Comparison of ENCODE assay signal across 10 cellular contexts in genomic region chr10:73888514-73888913, GRCh38. TPM values are rescaled to one million over a fixed set of nuclear protein-coding genes. Genes with fewer than 3 reads are reported as not detected.
DNase-seq lines count a peak whose midpoint lies in the region; TF ChIP-seq lines count a peak whose summit lies in the region.
"Had no signal": no experiment of that assay in that cellular context is flagged by ENCODE, and none has a peak within 500 bp of the region (broad histone marks: within the 10 kb centered on the region; RNA-seq: fewer than 3 reads in every experiment).

No MANE protein-coding gene starts in this region.

- H3K36me3 ChIP-seq in brain microvascular endothelial cell (replicated peaks) (no peaks in the 10 kb centered on the region), mesenchymal stem cell (ENCODE audit: control insufficient read depth in 1 of 2, insufficient read depth in 2 of 2, low read depth in 1 of 2, low read length in 2 of 2) (no peaks in the 10 kb centered on the region), transverse colon (no peaks in the 10 kb centered on the region)

- H3K4ac ChIP-seq in mesenchymal stem cell (ENCODE audit: low read depth in 1 of 2, low read length in 2 of 2): peak overlapping the region; percentile 96 to 99

- peak overlapping the region; percentile 94 to 99 for H2BK12ac ChIP-seq in mesenchymal stem cell (ENCODE audit: low read length in 2 of 2)

- in situ Hi-C loops in brain microvascular endothelial cell (cut with HindIII; ENCODE audit: low pct_ligation_motif_present, low sequenced_read_pairs): no loop called here
- in situ Hi-C loops in transverse colon (cut with MboI; ENCODE audit: low pct_ligation_motif_present in 1 of 4, low pct_unique_long_range_greater_than_20kb in 1 of 4, low sequenced_read_pairs in 3 of 4): loop anchor here (5.0 to 25.0 kb wide), 5 partner anchors 49 to 199 kb away; no protein-coding TSS in a partner anchor

- peak overlapping the region; percentile 6 to 90 for H3K18ac ChIP-seq in mesenchymal stem cell (ENCODE audit: low read depth in 1 of 2, low read length in 2 of 2)

- H3K4me1 ChIP-seq in mesenchymal stem cell (ENCODE audit: control insufficient read depth, insufficient read depth, low read depth, low read length) (peaks cover 27% of the 10 kb centered on the region), transverse colon (peaks cover 15 to 31% (median 29%) of the 10 kb centered on the region in 4 donors)

- H3K79me1 ChIP-seq in mesenchymal stem cell (replicated peaks; ENCODE audit: low read length, poor library complexity, severe bottlenecking): peaks cover 2% of the 10 kb centered on the region

- H3K4me3 Mint-ChIP-seq in immature natural killer cell: peak overlapping the region in 1 of 5 donors; percentile 15
- H3K4me3 Mint-ChIP-seq: activated naive CD8-positive, alpha-beta T cell treated with anti-CD3 and anti-CD28 coated beads, Interleukin-2, amount 50 U/mL, for 24 hours had no signal

- no peak for TF ChIP-seq POLR2A in transverse colon (IDR thresholded peaks at IDR 0.05)

- H3K9me3 Mint-ChIP-seq in immature natural killer cell: no peaks in the 10 kb centered on the region
- H3K9me3 Mint-ChIP-seq: activated naive CD8-positive, alpha-beta T cell treated with anti-CD3 and anti-CD28 coated beads, Interleukin-2, amount 50 U/mL, for 24 hours had no signal

- H3K27ac Mint-ChIP-seq in immature natural killer cell: no peak overlapping the region
- H3K27ac Mint-ChIP-seq: activated naive CD8-positive, alpha-beta T cell treated with anti-CD3 and anti-CD28 coated beads, Interleukin-2, amount 50 U/mL, for 24 hours had no signal

- H2BK5ac ChIP-seq in mesenchymal stem cell (ENCODE audit: low read depth, low read length, poor library complexity, severe bottlenecking): peak overlapping the region; percentile 49

- H2AK5ac ChIP-seq in mesenchymal stem cell (ENCODE audit: low read length, severe bottlenecking): peak overlapping the region; percentile 99

- peak overlapping the region in 1 of 2 experiments; percentile 74 for H3K23ac ChIP-seq in mesenchymal stem cell (ENCODE audit: low read length in 2 of 2)

- no peak overlapping the region for H3K4me3 ChIP-seq in brain microvascular endothelial cell (ENCODE audit: low read depth, low read length)
- no peak overlapping the region for H3K4me3 ChIP-seq in mesenchymal stem cell (ENCODE audit: insufficient read depth in 1 of 2, low read depth in 1 of 2, low read length in 2 of 2)
- H3K4me3 ChIP-seq in transverse colon: no peak overlapping the region

- H2BK120ac ChIP-seq in mesenchymal stem cell (ENCODE audit: low read depth, low read length): peak overlapping the region; percentile 37

- intact Hi-C loops in transverse colon (cut with DNase I; ENCODE audit: low total_unique reads): loop anchor here (5.0 kb wide), 1 partner anchor 194 kb away; no protein-coding TSS in a partner anchor

- peak overlapping the region; percentile 65 for H2BK15ac ChIP-seq in mesenchymal stem cell (ENCODE audit: low read depth, poor library complexity, severe bottlenecking)

- no peaks in the 10 kb centered on the region for H3K27me3 ChIP-seq in brain microvascular endothelial cell (replicated peaks)
- H3K27me3 ChIP-seq in mesenchymal stem cell (ENCODE audit: control insufficient read depth in 1 of 2, insufficient read depth in 1 of 2, low read length in 2 of 2): no peaks in the 10 kb centered on the region
- H3K27me3 ChIP-seq in transverse colon: no peaks in the 10 kb centered on the region

- H4K8ac ChIP-seq in mesenchymal stem cell (ENCODE audit: low read length): peak overlapping the region; percentile 82

- WGBS in mesenchymal stem cell: 81% methylated on average over 5 of the region's 5 CpGs
- WGBS in transverse colon (ENCODE audit: low coverage in 1 of 2), 2 donors: 62% methylated on average over 5 of the region's 5 CpGs; no CpG with 5 or more reads in 1 of the 2 donors

- TF ChIP-seq CTCF in brain microvascular endothelial cell (IDR thresholded peaks at IDR 0.05; ENCODE audit: low read depth, low read length, missing control alignments) (no peak), transverse colon (IDR thresholded peaks at IDR 0.05) (no peak)

- no peak overlapping the region for H3K4me2 ChIP-seq in mesenchymal stem cell (ENCODE audit: low read length, poor library complexity, severe bottlenecking)

- H3K36me3 Mint-ChIP-seq in immature natural killer cell: no peaks in the 10 kb centered on the region

- TF ChIP-seq EP300 in transverse colon (IDR thresholded peaks at IDR 0.05; ENCODE audit: low read depth): no peak

- peaks cover 0 to 11% (median 1%) of the 10 kb centered on the region in 3 donors for H3K27me3 Mint-ChIP-seq in immature natural killer cell (ENCODE audit: low read depth in 3 of 3)
- H3K27me3 Mint-ChIP-seq: activated naive CD8-positive, alpha-beta T cell treated with anti-CD3 and anti-CD28 coated beads, Interleukin-2, amount 50 U/mL, for 24 hours had no signal

- peak overlapping the region; percentile 86 for H3K9ac ChIP-seq in mesenchymal stem cell (ENCODE audit: low read length)

- H3K9me3 ChIP-seq in mesenchymal stem cell (ENCODE audit: control insufficient read depth, low read length): no peaks in the 10 kb centered on the region
- H3K9me3 ChIP-seq in transverse colon: no peaks in the 10 kb centered on the region

- DNase-seq in NCI-H2196 (lab: John Stamatoyannopoulos, UW; ENCODE audit: unreplicated experiment) (peak; percentile 22), NCI-H2196 treated with DMSO at 0.1 percent for 48 hours (lab: John Stamatoyannopoulos, UW; ENCODE audit: unreplicated experiment) (no peak), brain microvascular endothelial cell (no peak), mesenchymal stem cell (peak; percentile 33), transverse colon (no peak), NCI-H748 treated with DMSO at 0.1 percent for 48 hours (lab: John Stamatoyannopoulos, UW) (no peak), immature natural killer cell (no peak)
- DNase-seq in central memory CD4-positive, alpha-beta T cell: no peak
- DNase-seq: NCI-H524 had no signal

- H2AFZ ChIP-seq in mesenchymal stem cell (ENCODE audit: low read depth, low read length): peak overlapping the region; percentile 18

- peak overlapping the region in 1 of 2 experiments; percentile 87 for H3K14ac ChIP-seq in mesenchymal stem cell (ENCODE audit: low read length in 2 of 2)

- peaks cover 6 to 7% of the 10 kb centered on the region in 2 donors for H3K4me1 Mint-ChIP-seq in immature natural killer cell

- H3K27ac ChIP-seq in brain microvascular endothelial cell (peak overlapping the region; percentile 65), mesenchymal stem cell (ENCODE audit: low read length, poor library complexity, severe bottlenecking) (peak overlapping the region; percentile 100), transverse colon (peak overlapping the region; percentile 78 to 85 (median 82))

- H4K91ac ChIP-seq in mesenchymal stem cell (ENCODE audit: low read length): peak overlapping the region; percentile 74

RNA-seq across cellular contexts. Expression of gene CAMK2G, which starts 14.2 kb away (rescaled TPM):
- 17.2 TPM for polyA plus RNA-seq in mesenchymal stem cell (2013, experiment 1 of 2)
- 16.4 TPM for polyA plus RNA-seq in mesenchymal stem cell (2013, experiment 2 of 2)
- 100 to 1,000 TPM in 1 of 4 donors, 10 to 100 TPM in 3; 72.0 to 131 (median 83.0) TPM for total RNA-seq in transverse colon
- 1 to 10 TPM; 4.8 to 5.8 (median 5.0) TPM for polyA plus RNA-seq in immature natural killer cell

RNA-seq across cellular contexts. Expression of gene PLAU, which starts 22.4 kb away (rescaled TPM):
- 1,126 TPM for polyA plus RNA-seq in mesenchymal stem cell (2013, experiment 1 of 2)
- 1,146 TPM for polyA plus RNA-seq in mesenchymal stem cell (2013, experiment 2 of 2)
- total RNA-seq in transverse colon: 1 to 10 TPM in 3 of 4 donors, under 1 TPM in 1; 0.75 to 8.0 (median 2.3) TPM
- polyA plus RNA-seq in immature natural killer cell: under 1 TPM in 1 of 3 donors, not detected in 2; 0.08 TPM

Comparison
In these comparisons a context has a peak if more than half of its experiments do, and no peak if none do; other contexts are left out.
1. DNase-seq: peak in NCI-H2196 (single experiment) and mesenchymal stem cell (single experiment); none in NCI-H2196 treated with DMSO at 0.1 percent for 48 hours (single experiment), brain microvascular endothelial cell (single experiment), transverse colon (single experiment), NCI-H748 treated with DMSO at 0.1 percent for 48 hours (single experiment), immature natural killer cell (0 of 3) and central memory CD4-positive, alpha-beta T cell (single experiment).
2. Peak in every context shown above with its lines, with median percentiles within 50 percentile points of each other: H3K27ac ChIP-seq.